Comparison of ENCODE assay signal across 28 cellular contexts in the genomic region with DNA sequence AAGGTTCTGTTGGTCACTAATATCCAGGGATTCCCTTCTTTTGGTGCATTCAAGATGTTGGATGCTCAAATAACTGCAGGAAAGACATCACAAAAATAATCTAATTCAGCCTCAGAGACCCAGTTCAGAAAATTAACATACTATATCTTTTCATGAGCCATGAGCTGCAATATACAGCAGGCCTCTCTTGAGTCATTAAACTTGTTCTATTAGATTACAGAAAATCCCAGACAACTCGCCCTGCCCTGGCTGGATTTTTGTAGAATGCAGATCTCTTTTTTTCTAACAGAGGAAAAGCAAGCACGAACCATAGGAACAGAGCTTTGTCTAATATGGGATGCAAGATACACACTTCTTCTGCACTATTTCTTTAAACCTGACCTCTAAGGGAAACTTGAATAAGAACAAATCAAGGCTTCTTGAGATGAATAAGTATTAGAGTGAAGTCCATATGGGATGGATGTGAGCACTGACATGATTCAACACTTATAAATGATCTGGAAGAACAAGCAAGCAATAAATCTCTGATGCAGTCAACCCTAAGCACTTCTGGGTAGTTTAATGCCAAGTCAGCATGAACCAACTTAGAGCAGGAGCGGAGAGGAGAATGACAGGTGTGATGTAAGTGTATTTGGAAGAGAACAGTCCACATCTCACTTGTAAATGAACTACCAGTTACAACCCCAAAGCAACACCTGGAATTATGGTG.
"Had no signal": no experiment of that assay in that cellular context is flagged by ENCODE, and none has a peak within 500 bp of the region (broad histone marks: within the 10 kb centered on the region; RNA-seq: fewer than 3 reads in every experiment).

No MANE protein-coding gene starts in this region.

- H3K4me3 Mint-ChIP-seq: activated CD8-positive, alpha-beta memory T cell treated with anti-CD3 and anti-CD28 coated beads, Interleukin-2, amount 10 ng/mL, durations not matched to agents 7 days and 5 days; activated CD8-positive, alpha-beta T cell treated with anti-CD3 and anti-CD28 coated beads for 36 hours; activated naive CD8-positive, alpha-beta T cell treated with anti-CD3 and anti-CD28 coated beads, Interleukin-2, amount 50 U/mL, for 24 hours; activated T-helper 1 cell treated with anti-CD3 and anti-CD28 coated beads, Interleukin-12 subunit alpha, Interleukin-12 subunit beta, Interleukin-2, Interleukin-4 antibody, amounts not matched to agents 30 ng/mL and 10 ng/mL and 1 ng/mL, durations not matched to agents 14 hours and 24 hours and 36 hours; endodermal cell; natural killer cell treated with Interleukin-12 subunit alpha and Interleukin-12 subunit beta and Interleukin-15 and Interleukin-18, amount 100 ng/mL, for 72 hours; stimulated activated naive CD8-positive, alpha-beta T cell treated with anti-CD3 and anti-CD28 coated beads, Interleukin-15, Interleukin-2, amounts not matched to agents 100 ng/mL and 50 ng/mL, for 24 hours had no signal

- H3K27ac Mint-ChIP-seq: activated CD8-positive, alpha-beta memory T cell treated with anti-CD3 and anti-CD28 coated beads, Interleukin-2, amount 10 ng/mL, durations not matched to agents 7 days and 5 days; activated CD8-positive, alpha-beta T cell treated with anti-CD3 and anti-CD28 coated beads for 36 hours; activated naive CD8-positive, alpha-beta T cell treated with anti-CD3 and anti-CD28 coated beads, Interleukin-2, amount 50 U/mL, for 24 hours; activated T-helper 1 cell treated with anti-CD3 and anti-CD28 coated beads, Interleukin-12 subunit alpha, Interleukin-12 subunit beta, Interleukin-2, Interleukin-4 antibody, amounts not matched to agents 30 ng/mL and 10 ng/mL and 1 ng/mL, durations not matched to agents 14 hours and 24 hours and 36 hours; endodermal cell; natural killer cell treated with Interleukin-12 subunit alpha and Interleukin-12 subunit beta and Interleukin-15 and Interleukin-18, amount 100 ng/mL, for 72 hours; stimulated activated naive CD8-positive, alpha-beta T cell treated with anti-CD3 and anti-CD28 coated beads, Interleukin-15, Interleukin-2, amounts not matched to agents 100 ng/mL and 50 ng/mL, for 24 hours had no signal

- H3K27me3 ChIP-seq: gastroesophageal sphincter, ovary, spleen, tibial artery had no signal

- H3K27ac ChIP-seq: coronary artery, esophagus squamous epithelium, gastroesophageal sphincter, neutrophil, ovary, prostate gland, spleen, tibial artery had no signal

- H3K4me1 ChIP-seq: esophagus squamous epithelium, gastroesophageal sphincter, prostate gland, spleen, tibial artery had no signal

- ATAC-seq: activated CD8-positive, alpha-beta memory T cell treated with anti-CD3 and anti-CD28 coated beads, Interleukin-2, amount 10 ng/mL, durations not matched to agents 7 days and 5 days; activated CD8-positive, alpha-beta T cell treated with anti-CD3 and anti-CD28 coated beads for 36 hours; activated naive CD8-positive, alpha-beta T cell treated with anti-CD3 and anti-CD28 coated beads, Interleukin-2, amount 50 U/mL, for 24 hours; gastroesophageal sphincter; left ventricle myocardium superior had no signal

- H3K36me3 ChIP-seq: esophagus squamous epithelium, gastroesophageal sphincter, neutrophil, ovary, prostate gland, spleen, tibial artery had no signal

- H3K9me3 Mint-ChIP-seq: activated CD8-positive, alpha-beta T cell treated with anti-CD3 and anti-CD28 coated beads for 36 hours; activated naive CD8-positive, alpha-beta T cell treated with anti-CD3 and anti-CD28 coated beads, Interleukin-2, amount 50 U/mL, for 24 hours; activated T-helper 1 cell treated with anti-CD3 and anti-CD28 coated beads, Interleukin-12 subunit alpha, Interleukin-12 subunit beta, Interleukin-2, Interleukin-4 antibody, amounts not matched to agents 30 ng/mL and 10 ng/mL and 1 ng/mL, durations not matched to agents 14 hours and 24 hours and 36 hours; endodermal cell; natural killer cell treated with Interleukin-12 subunit alpha and Interleukin-12 subunit beta and Interleukin-15 and Interleukin-18, amount 100 ng/mL, for 72 hours; stimulated activated naive CD8-positive, alpha-beta T cell treated with anti-CD3 and anti-CD28 coated beads, Interleukin-15, Interleukin-2, amounts not matched to agents 100 ng/mL and 50 ng/mL, for 24 hours had no signal

- H3K4me3 ChIP-seq: coronary artery, esophagus squamous epithelium, gastroesophageal sphincter, ovary, prostate gland, spleen, tibial artery had no signal

- H3K36me3 Mint-ChIP-seq: activated CD8-positive, alpha-beta memory T cell treated with anti-CD3 and anti-CD28 coated beads, Interleukin-2, amount 10 ng/mL, durations not matched to agents 7 days and 5 days; natural killer cell treated with Interleukin-12 subunit alpha and Interleukin-12 subunit beta and Interleukin-15 and Interleukin-18, amount 100 ng/mL, for 72 hours had no signal

- DNase-seq: activated CD4-positive, alpha-beta T cell treated with anti-CD3 and anti-CD28 coated beads for 48 hours; activated CD4-positive, CD25-positive, alpha-beta regulatory T cell; activated CD8-positive, alpha-beta memory T cell treated with anti-CD3 and anti-CD28 coated beads, Interleukin-2, amount 10 ng/mL, durations not matched to agents 7 days and 5 days; activated CD8-positive, alpha-beta T cell treated with anti-CD3 and anti-CD28 coated beads for 36 hours; activated gamma-delta T cell; activated naive CD4-positive, alpha-beta T cell treated with anti-CD3 and anti-CD28 coated beads, Interleukin-2, amount 50 U/mL, for 16 hours; activated naive CD8-positive, alpha-beta T cell treated with anti-CD3 and anti-CD28 coated beads, Interleukin-2, amount 50 U/mL, for 24 hours; activated T-cell treated with anti-CD3 and anti-CD28 coated beads for 4 hours; cerebellar nuclear complex; endodermal cell; esophagus squamous epithelium; hypothalamus; left ventricle myocardium superior; mammary epithelial cell; midbrain; ovary; spleen; stimulated activated CD4-positive, alpha-beta T cell treated with anti-CD3 and anti-CD28 coated beads, Interleukin-4, amount 100 ng/mL, for 4 hours; substantia nigra; T1000; tibial artery had no signal

- H3K9me3 ChIP-seq: esophagus squamous epithelium, gastroesophageal sphincter, neutrophil, ovary, prostate gland, spleen, tibial artery had no signal
